ENCODE assay signal across 16 cellular contexts in genomic region chr3:161284989-161285388, GRCh38.
DNase-seq lines count a peak whose midpoint lies in the region; ATAC-seq and TF ChIP-seq lines count a peak whose summit lies in the region.
"Had no signal": no experiment of that assay in that cellular context is flagged by ENCODE, and none has a peak within 500 bp of the region (broad histone marks: within the 10 kb centered on the region; RNA-seq: fewer than 3 reads in every experiment).

No MANE protein-coding gene starts in this region.

- ATAC-seq in GM21447 (IDR thresholded peaks at IDR 0.05; ENCODE audit: unreplicated experiment), result no peak
- ATAC-seq in GM21360 (IDR thresholded peaks at IDR 0.05; ENCODE audit: unreplicated experiment), result no peak

- H3K27ac ChIP-seq in epithelial cell of prostate, result no peak overlapping the region
- H3K27ac ChIP-seq: BLaER1, HL-60 had no signal

- no peak for TF ChIP-seq CTCF in BJ (IDR thresholded peaks at IDR 0.05; ENCODE audit: insufficient read depth, low read depth, low read length)
- no peak for TF ChIP-seq CTCF in foreskin fibroblast (IDR thresholded peaks at IDR 0.05; ENCODE audit: low read depth, low read length)

- H3K4me3 ChIP-seq in BJ (ENCODE audit: low read depth, low read length) (no peak overlapping the region), foreskin fibroblast (ENCODE audit: low read depth in 1 of 2, low read length in 2 of 2) (no peak overlapping the region)
- H3K4me3 ChIP-seq: BLaER1 had no signal

- H3K36me3 ChIP-seq in BJ (ENCODE audit: control insufficient read depth, insufficient read depth, low read length), result no peaks in the 10 kb centered on the region
- H3K36me3 ChIP-seq: BLaER1 had no signal

- no peaks in the 10 kb centered on the region for H3K27me3 ChIP-seq in BJ (ENCODE audit: control insufficient read depth, insufficient read depth, low read length)
- H3K27me3 ChIP-seq: BLaER1 had no signal

- POLR2A ChIA-PET in BJ (lab: Charles Lee), result no interaction called here

- CTCF ChIA-PET in BJ (lab: Yijun Ruan, JAX), result interaction anchor here (3.5 kb wide), 1 partner anchor 10 kb away, joined by 26 read pairs; no protein-coding TSS in a partner anchor

- DNase-seq in BJ (ENCODE audit: low read depth) (peak; percentile 54), NCI-H446 treated with DMSO at 0.1 percent for 48 hours (lab: John Stamatoyannopoulos, UW) (peak; percentile 57), epithelial cell of prostate (ENCODE audit: low read depth, low spot score) (peak; percentile 90), foreskin fibroblast (peak; percentile 69 to 88), SKM-1 (lab: John Stamatoyannopoulos, UW; ENCODE audit: unreplicated experiment) (no peak), H4 (ENCODE audit: low spot score) (no peak)
- DNase-seq: DMS153, KBM-7, NCI-H1092 treated with DMSO at 0.1 percent for 48 hours, NCI-H187 treated with DMSO at 0.1 percent for 48 hours, NCI-H774, SIG-M5 had no signal

Comparison
In these comparisons a context has a peak if more than half of its experiments do, and no peak if none do; other contexts are left out.
1. DNase-seq: peak in BJ (single experiment), NCI-H446 treated with DMSO at 0.1 percent for 48 hours (single experiment), epithelial cell of prostate (single experiment) and foreskin fibroblast (2 of 2); none in SKM-1 (single experiment) and H4 (single experiment).